Comparison of ENCODE assay signal across 29 cellular contexts in the genomic region with DNA sequence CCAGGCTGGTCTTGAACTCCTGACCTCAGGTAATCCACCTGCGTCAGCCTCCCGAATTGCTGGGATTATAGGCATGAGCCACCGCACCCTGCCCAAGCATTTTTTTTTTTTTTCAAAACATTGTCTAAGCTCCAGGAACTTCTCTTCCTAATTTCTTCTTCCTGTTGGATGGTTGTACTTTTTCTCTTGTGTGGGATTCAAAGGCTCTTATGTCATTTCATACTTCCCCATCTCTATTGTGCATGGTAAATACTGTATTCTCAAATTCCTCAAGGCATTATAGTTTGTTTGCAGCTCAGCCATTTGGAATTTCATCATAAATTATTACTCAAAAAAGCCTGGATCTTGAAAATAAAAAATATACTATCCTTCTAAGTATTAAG.
"Had no signal": no experiment of that assay in that cellular context is flagged by ENCODE, and none has a peak within 500 bp of the region (broad histone marks: within the 10 kb centered on the region; RNA-seq: fewer than 3 reads in every experiment).

No MANE protein-coding gene starts in this region.

- H3K27me3 Mint-ChIP-seq: activated naive CD8-positive, alpha-beta T cell treated with anti-CD3 and anti-CD28 coated beads, Interleukin-2, amount 50 U/mL, for 24 hours; T-helper 17 cell had no signal

- H3K36me3 Mint-ChIP-seq: WTC11 had no signal

- H3K4me3 Mint-ChIP-seq: activated naive CD8-positive, alpha-beta T cell treated with anti-CD3 and anti-CD28 coated beads, Interleukin-2, amount 50 U/mL, for 24 hours; activated T-cell treated with anti-CD3 and anti-CD28 coated beads, Interleukin-2, amount 50 U/mL, for 4 hours; T-helper 17 cell; WTC11 had no signal

- ATAC-seq: activated naive CD4-positive, alpha-beta T cell treated with anti-CD3 and anti-CD28 coated beads, Interleukin-2, amount 50 U/mL, for 72 hours; activated naive CD8-positive, alpha-beta T cell treated with anti-CD3 and anti-CD28 coated beads, Interleukin-2, amount 50 U/mL, for 24 hours; activated T-cell treated with anti-CD3 and anti-CD28 coated beads, Interleukin-2, amount 50 U/mL, for 4 hours; K562; Panc1; T-helper 17 cell; WTC11 had no signal

- H3K36me3 ChIP-seq: brain microvascular endothelial cell had no signal

- H3K4me3 ChIP-seq: K562 had no signal

- DNase-seq: activated CD4-positive, alpha-beta T cell treated with anti-CD3 and anti-CD28 coated beads for 48 hours; activated CD4-positive, alpha-beta T cell treated with anti-CD3 and anti-CD28 coated beads, Interleukin-2, amount 50 U/mL, for 4 hours; activated CD4-positive, CD25-positive, alpha-beta regulatory T cell treated with anti-CD3 and anti-CD28 coated beads, Interleukin-2, amount 50 U/mL, for 72 hours; activated effector memory CD4-positive, alpha-beta T cell treated with anti-CD3 and anti-CD28 coated beads, Interleukin-2, amount 50 U/mL, for 16 hours; activated naive CD4-positive, alpha-beta T cell treated with Interleukin-2 at 50 U/mL for 16 hours; activated naive CD8-positive, alpha-beta T cell treated with anti-CD3 and anti-CD28 coated beads, Interleukin-2, amount 50 U/mL, for 24 hours; activated T-cell treated with anti-CD3 and anti-CD28 coated beads, Interleukin-2, amount 50 U/mL, for 4 hours; amygdala; caudate nucleus; Karpas-422; MM.1S; NCI-H1105; NCI-H1436; NCI-H1694 treated with DMSO at 0.1 percent for 48 hours; NCI-H2029 treated with DMSO at 0.1 percent for 48 hours; NCI-H345; NCI-H510A; NCI-H526 treated with DMSO at 0.1 percent for 48 hours; NK-92 treated with Interleukin-12 subunit alpha and Interleukin-12 subunit beta, amount 100 ng/mL, for 24 hours; OCI-M1; RPMI8226; SHP77; T-helper 17 cell; T-helper 9 cell had no signal

- H3K27me3 ChIP-seq: brain microvascular endothelial cell had no signal

- H3K9me3 Mint-ChIP-seq: activated naive CD8-positive, alpha-beta T cell treated with anti-CD3 and anti-CD28 coated beads, Interleukin-2, amount 50 U/mL, for 24 hours; activated T-cell treated with anti-CD3 and anti-CD28 coated beads, Interleukin-2, amount 50 U/mL, for 4 hours had no signal

- H3K27ac Mint-ChIP-seq: activated naive CD4-positive, alpha-beta T cell treated with anti-CD3 and anti-CD28 coated beads, Interleukin-2, amount 50 U/mL, for 72 hours; activated naive CD8-positive, alpha-beta T cell treated with anti-CD3 and anti-CD28 coated beads, Interleukin-2, amount 50 U/mL, for 24 hours; T-helper 17 cell; WTC11 had no signal

- H3K27ac ChIP-seq: brain microvascular endothelial cell had no signal
